Comparison of ENCODE assay signal across 12 cellular contexts in genomic region chr17:5516060-5516792, GRCh38. TPM values are rescaled to one million over a fixed set of nuclear protein-coding genes. Genes with fewer than 3 reads are reported as not detected.
DNase-seq lines count a peak whose midpoint lies in the region; TF ChIP-seq lines count a peak whose summit lies in the region.
"Had no signal": no experiment of that assay in that cellular context is flagged by ENCODE, and none has a peak within 500 bp of the region (broad histone marks: within the 10 kb centered on the region; RNA-seq: fewer than 3 reads in every experiment).

No MANE protein-coding gene starts in this region.

- H3K4me3 Mint-ChIP-seq in CD8-positive, alpha-beta memory T cell: no peak overlapping the region
- no peak overlapping the region for H3K4me3 Mint-ChIP-seq in nephron
- H3K4me3 Mint-ChIP-seq: H9 had no signal

- peaks cover 38% of the 10 kb centered on the region for H3K36me3 ChIP-seq in CD8-positive, alpha-beta memory T cell (ENCODE audit: insufficient read depth, low read length)

- no peaks in the 10 kb centered on the region for H3K9me3 ChIP-seq in CD8-positive, alpha-beta memory T cell (ENCODE audit: low read length)
- H3K9me3 ChIP-seq: left ventricle myocardium inferior had no signal

- H3K27ac Mint-ChIP-seq in CD8-positive, alpha-beta memory T cell: peak overlapping the region in 6 of 8 donors; percentile 25 to 74 (median 55)
- H3K27ac Mint-ChIP-seq in nephron: peak overlapping the region; percentile 14 to 58 (median 55)
- H3K27ac Mint-ChIP-seq: H9 had no signal

- TF ChIP-seq CTCF in NB4 (IDR thresholded peaks at IDR 0.05; ENCODE audit: low read depth, low read length): no peak
- no peak for TF ChIP-seq CTCF in nephron (IDR thresholded peaks at IDR 0.05; ENCODE audit: unreplicated experiment in 3 of 3)

- H3K9me3 Mint-ChIP-seq in CD8-positive, alpha-beta memory T cell: no peaks in the 10 kb centered on the region
- no peaks in the 10 kb centered on the region for H3K9me3 Mint-ChIP-seq in nephron
- H3K9me3 Mint-ChIP-seq: H9 had no signal

- H3K4me1 Mint-ChIP-seq in CD8-positive, alpha-beta memory T cell: peaks cover 32 to 41% (median 39%) of the 10 kb centered on the region in 3 donors
- H3K4me1 Mint-ChIP-seq in nephron: peaks cover 6% of the 10 kb centered on the region

- H3K27me3 Mint-ChIP-seq in CD8-positive, alpha-beta memory T cell: no peaks in the 10 kb centered on the region
- peaks cover 8% of the 10 kb centered on the region for H3K27me3 Mint-ChIP-seq in nephron (ENCODE audit: low read depth)

- DNase-seq in CD8-positive, alpha-beta memory T cell: no peak
- DNase-seq in NB4 (ENCODE audit: low read depth) (peak; percentile 48), dedifferentiated amniotic fluid mesenchymal stem cell (ENCODE audit: extremely low spot score) (peak; percentile 94), NCI-H2196 (lab: John Stamatoyannopoulos, UW; ENCODE audit: unreplicated experiment) (no peak), NK-92 (lab: John Stamatoyannopoulos, UW; ENCODE audit: unreplicated experiment) (no peak)
- no peak for DNase-seq in stimulated activated CD4-positive, alpha-beta T cell treated with anti-CD3 and anti-CD28 coated beads, Interleukin-15, amount 100 ng/mL, for 24 hours
- no peak for DNase-seq in activated CD4-positive, CD25-positive, alpha-beta regulatory T cell treated with anti-CD3 and anti-CD28 coated beads, Interleukin-2, amount 50 U/mL, for 72 hours
- DNase-seq: H9; left ventricle myocardium inferior; NCI-H1092; stimulated activated CD4-positive, alpha-beta T cell treated with anti-CD3 and anti-CD28 coated beads, Interleukin-4, amount 100 ng/mL, for 24 hours had no signal

- peaks cover 32% of the 10 kb centered on the region for H3K4me1 ChIP-seq in CD8-positive, alpha-beta memory T cell (ENCODE audit: insufficient read depth, low read length)
- H3K4me1 ChIP-seq: left ventricle myocardium inferior had no signal

- H3K36me3 Mint-ChIP-seq in CD8-positive, alpha-beta memory T cell: peaks cover 23 to 69% (median 35%) of the 10 kb centered on the region in 3 donors
- no peaks in the 10 kb centered on the region for H3K36me3 Mint-ChIP-seq in nephron (ENCODE audit: low read depth)

- POLR2A ChIA-PET in CD8-positive, alpha-beta memory T cell (lab: Charles Lee): no interaction called here

- no peak overlapping the region for H3K4me3 ChIP-seq in CD8-positive, alpha-beta memory T cell (ENCODE audit: low read length)
- H3K4me3 ChIP-seq in NB4 (ENCODE audit: low read depth, low read length): no peak overlapping the region
- H3K4me3 ChIP-seq: left ventricle myocardium inferior had no signal

- H3K27me3 ChIP-seq in CD8-positive, alpha-beta memory T cell (ENCODE audit: insufficient read depth, low read length, poor library complexity, severe bottlenecking): no peaks in the 10 kb centered on the region

- CTCF ChIA-PET in CD8-positive, alpha-beta memory T cell (lab: Charles Lee): no interaction called here

- TF ChIP-seq POLR2A in NB4 (IDR thresholded peaks at IDR 0.05; ENCODE audit: extremely low read depth, insufficient read length): no peak

- no peak overlapping the region for H3K27ac ChIP-seq in CD8-positive, alpha-beta memory T cell (ENCODE audit: low read depth, low read length)
- H3K27ac ChIP-seq: left ventricle myocardium inferior had no signal

RNA-seq across cellular contexts. Expression of gene MIS12, which starts 29.9 kb away (rescaled TPM):
- total RNA-seq in CD8-positive, alpha-beta memory T cell: 10 to 100 TPM; 47.3 to 48.1 TPM
- polyA plus RNA-seq in CD8-positive, alpha-beta memory T cell: 21.7 TPM

RNA-seq across cellular contexts. Expression of gene DERL2, which starts 30.2 kb away (rescaled TPM):
- 10 to 100 TPM; 92.0 to 98.3 TPM for total RNA-seq in CD8-positive, alpha-beta memory T cell
- 89.8 TPM for polyA plus RNA-seq in CD8-positive, alpha-beta memory T cell

RNA-seq across cellular contexts. Expression of gene DHX33, which starts 47.4 kb away (rescaled TPM):
- total RNA-seq in CD8-positive, alpha-beta memory T cell: 10 to 100 TPM; 49.7 to 50.8 TPM
- 0.54 TPM for polyA plus RNA-seq in CD8-positive, alpha-beta memory T cell

Comparison
In these comparisons a context has a peak if more than half of its experiments do, and no peak if none do; other contexts are left out.
1. DNase-seq: peak in NB4 (single experiment) and dedifferentiated amniotic fluid mesenchymal stem cell (single experiment); none in CD8-positive, alpha-beta memory T cell (0 of 5), stimulated activated CD4-positive, alpha-beta T cell treated with anti-CD3 and anti-CD28 coated beads, Interleukin-15, amount 100 ng/mL, for 24 hours (single experiment), activated CD4-positive, CD25-positive, alpha-beta regulatory T cell treated with anti-CD3 and anti-CD28 coated beads, Interleukin-2, amount 50 U/mL, for 72 hours (single experiment), NCI-H2196 (single experiment) and NK-92 (single experiment).